ENCODE assay signal across 9 cellular contexts in genomic region chr9:124045076-124045829, GRCh38. TPM values are rescaled to one million over a fixed set of nuclear protein-coding genes. Genes with fewer than 3 reads are reported as not detected.
A peak's percentile ranks its signal among the peaks of the same experiment; 100 is the strongest.
DNase-seq lines count a peak whose midpoint lies in the region; ATAC-seq and TF ChIP-seq lines count a peak whose summit lies in the region.
"Had no signal": no experiment of that assay in that cellular context is flagged by ENCODE, and none has a peak within 500 bp of the region (broad histone marks: within the 10 kb centered on the region; RNA-seq: fewer than 3 reads in every experiment).

No MANE protein-coding gene starts in this region.

- DNase-seq in Calu3 (no peak), NCI-H748 treated with DMSO at 0.1 percent for 48 hours (lab: John Stamatoyannopoulos, UW) (peak; percentile 16), osteoblast (ENCODE audit: insufficient read length, low spot score, missing footprints) (peak; percentile 90)
- no peak for DNase-seq in activated CD4-positive, CD25-positive, alpha-beta regulatory T cell treated with anti-CD3 and anti-CD28 coated beads, Interleukin-2, amount 50 U/mL, for 72 hours

- no peaks in the 10 kb centered on the region for H3K9me3 Mint-ChIP-seq in Calu3 (ENCODE audit: low read depth, unreplicated experiment)

- H3K4me3 Mint-ChIP-seq in Calu3 (ENCODE audit: low read depth, unreplicated experiment), result peak overlapping the region; percentile 34

- no peaks in the 10 kb centered on the region for H3K79me2 ChIP-seq in osteoblast (ENCODE audit: insufficient read depth, low read length)

- H3K9me3 ChIP-seq in osteoblast (ENCODE audit: low read depth, low read length), result no peaks in the 10 kb centered on the region

- ATAC-seq in esophagus mucosa (peak; percentile 24), GM19395 (IDR thresholded peaks at IDR 0.05; ENCODE audit: unreplicated experiment) (no peak), GM18511 (IDR thresholded peaks at IDR 0.05; ENCODE audit: unreplicated experiment) (no peak), HG02759 (IDR thresholded peaks at IDR 0.05; ENCODE audit: unreplicated experiment) (no peak)

- TF ChIP-seq CTCF in Calu3 (IDR thresholded peaks at IDR 0.05; ENCODE audit: unreplicated experiment), result no peak
- no peak for TF ChIP-seq CTCF in osteoblast (IDR thresholded peaks at IDR 0.05; ENCODE audit: extremely low read depth, low read depth, low read length)

- H3K27me3 ChIP-seq in osteoblast (ENCODE audit: insufficient read depth, low read length), result peaks cover 75% of the 10 kb centered on the region

- H3K36me3 ChIP-seq in osteoblast (ENCODE audit: insufficient read depth, low read length), result no peaks in the 10 kb centered on the region

- intact Hi-C loops in Calu3 (cut with micrococcal nuclease; ENCODE audit: unreplicated experiment), result loop anchor here (10.0 kb wide), 1 partner anchor 500 kb away; no protein-coding TSS in a partner anchor

- no peak overlapping the region for H3K27ac Mint-ChIP-seq in Calu3 (ENCODE audit: unreplicated experiment)

- peaks cover 4% of the 10 kb centered on the region for H3K36me3 Mint-ChIP-seq in Calu3 (ENCODE audit: insufficient read depth, unreplicated experiment)

- H3K4me3 ChIP-seq in osteoblast (ENCODE audit: insufficient read depth, low read length), result peak overlapping the region; percentile 61

- H2AFZ ChIP-seq in osteoblast (ENCODE audit: low read length), result peak overlapping the region; percentile 51

- no peaks in the 10 kb centered on the region for H4K20me1 ChIP-seq in osteoblast (ENCODE audit: insufficient read depth, low read length)

- H3K4me1 ChIP-seq in osteoblast (ENCODE audit: insufficient read depth, low read length), result peaks cover 14% of the 10 kb centered on the region

- H3K27ac ChIP-seq in osteoblast (ENCODE audit: low read depth, low read length), result no peak overlapping the region

- BruUV-seq in Calu3 (replicated peaks; lab: Mats Ljungman, UMichigan), result no TSS peak

- peaks cover 76% of the 10 kb centered on the region for H3K27me3 Mint-ChIP-seq in Calu3 (ENCODE audit: unreplicated experiment)

- H3K4me2 ChIP-seq in osteoblast (ENCODE audit: insufficient read depth, low read length), result peak overlapping the region; percentile 65

- peaks cover 8% of the 10 kb centered on the region for H3K4me1 Mint-ChIP-seq in Calu3 (ENCODE audit: low read depth, unreplicated experiment)

- CTCF ChIA-PET in Calu3 (lab: Charles Lee), result no interaction called here

RNA-seq across cellular contexts. Expression of gene LHX2, which starts 33.7 kb away (rescaled TPM):
- not detected in 2 replicates for total RNA-seq in Calu3 (2022)
- not detected for total RNA-seq in esophagus mucosa
- total RNA-seq in osteoblast, result not detected in 2 replicates
- total RNA-seq: SK-MEL-5 had no signal

Comparison
In these comparisons a context has a peak if more than half of its experiments do, and no peak if none do; other contexts are left out.
1. DNase-seq: peak in NCI-H748 treated with DMSO at 0.1 percent for 48 hours (single experiment) and osteoblast (single experiment); none in Calu3 (single experiment) and activated CD4-positive, CD25-positive, alpha-beta regulatory T cell treated with anti-CD3 and anti-CD28 coated beads, Interleukin-2, amount 50 U/mL, for 72 hours (single experiment).